In genomic region chr13:34201050-34201913, GRCh38 we compare ENCODE assay signal across 11 cellular contexts.
DNase-seq lines count a peak whose midpoint lies in the region; ATAC-seq and TF ChIP-seq lines count a peak whose summit lies in the region.
"Had no signal": no experiment of that assay in that cellular context is flagged by ENCODE, and none has a peak within 500 bp of the region (broad histone marks: within the 10 kb centered on the region; RNA-seq: fewer than 3 reads in every experiment).

No MANE protein-coding gene starts in this region.

- POLR2A ChIA-PET in WTC11 (lab: Charles Lee), result no interaction called here

- intact Hi-C loops in adrenal gland (cut with DNase I), result no loop called here

- no peak for TF ChIP-seq POLR2A in adrenal gland (IDR thresholded peaks at IDR 0.05)

- H3K4me2 ChIP-seq in hepatocyte (peak overlapping the region; percentile 12), smooth muscle cell (no peak overlapping the region)

- H3K4me3 Mint-ChIP-seq in activated T-cell treated with anti-CD3 and anti-CD28 coated beads, Interleukin-2, amount 50 U/mL, for 24 hours, result no peak overlapping the region
- H3K4me3 Mint-ChIP-seq in T-helper 2 cell treated with Interferon-gamma antibody and Interleukin-4, amounts not matched to agents 5 μg/mL and 100 μg/mL, for 36 hours, result no peak overlapping the region
- H3K4me3 Mint-ChIP-seq in WTC11, result no peak overlapping the region
- H3K4me3 Mint-ChIP-seq: activated CD4-positive, alpha-beta memory T cell treated with anti-CD3 and anti-CD28 coated beads for 36 hours; activated naive CD8-positive, alpha-beta T cell had no signal

- H4K20me1 ChIP-seq in hepatocyte (ENCODE audit: insufficient read depth, poor library complexity, severe bottlenecking) (no peaks in the 10 kb centered on the region), smooth muscle cell (ENCODE audit: low read depth) (no peaks in the 10 kb centered on the region)

- H3K27ac ChIP-seq in adrenal gland (no peak overlapping the region), hepatocyte (peak overlapping the region; percentile 74), smooth muscle cell (ENCODE audit: low read depth) (no peak overlapping the region)
- H3K27ac ChIP-seq: parathyroid adenoma had no signal

- ATAC-seq in WTC11, result no peak

- no peak overlapping the region for H3K9ac ChIP-seq in smooth muscle cell (ENCODE audit: low read depth)
- H3K9ac ChIP-seq: parathyroid adenoma had no signal

- no peaks in the 10 kb centered on the region for H3K27me3 Mint-ChIP-seq in activated T-cell treated with anti-CD3 and anti-CD28 coated beads, Interleukin-2, amount 50 U/mL, for 24 hours
- H3K27me3 Mint-ChIP-seq in T-helper 2 cell treated with Interferon-gamma antibody and Interleukin-4, amounts not matched to agents 5 μg/mL and 100 μg/mL, for 36 hours (ENCODE audit: low read depth), result no peaks in the 10 kb centered on the region
- H3K27me3 Mint-ChIP-seq in WTC11 (ENCODE audit: low read depth), result no peaks in the 10 kb centered on the region
- H3K27me3 Mint-ChIP-seq: activated naive CD8-positive, alpha-beta T cell had no signal

- no peaks in the 10 kb centered on the region for H3K9me2 ChIP-seq in hepatocyte (replicated peaks; ENCODE audit: insufficient read depth)

- no peaks in the 10 kb centered on the region for H3K9me3 Mint-ChIP-seq in activated T-cell treated with anti-CD3 and anti-CD28 coated beads, Interleukin-2, amount 50 U/mL, for 24 hours
- H3K9me3 Mint-ChIP-seq in T-helper 2 cell treated with Interferon-gamma antibody and Interleukin-4, amounts not matched to agents 5 μg/mL and 100 μg/mL, for 36 hours, result peaks cover 16% of the 10 kb centered on the region
- peaks cover 30% of the 10 kb centered on the region for H3K9me3 Mint-ChIP-seq in WTC11
- H3K9me3 Mint-ChIP-seq: activated CD4-positive, alpha-beta memory T cell treated with anti-CD3 and anti-CD28 coated beads for 36 hours had no signal

- H3K9me3 ChIP-seq in adrenal gland (replicated peaks in 1 of 3), result no peaks in the 10 kb centered on the region
- H3K9me3 ChIP-seq in hepatocyte (ENCODE audit: low read depth), result no peaks in the 10 kb centered on the region
- H3K9me3 ChIP-seq in smooth muscle cell (replicated peaks; ENCODE audit: low read depth), result no peaks in the 10 kb centered on the region

- H3K4me3 ChIP-seq in adrenal gland (no peak overlapping the region), hepatocyte (no peak overlapping the region), smooth muscle cell (no peak overlapping the region)

- 87 to 98% (median 95%) methylated on average over 1 of the region's 1 CpG for WGBS in adrenal gland, 4 donors
- 38% methylated on average over 1 of the region's 1 CpG for WGBS in hepatocyte (ENCODE audit: low lambda C conversion rate, missing lambda C conversion rate)
- WGBS in smooth muscle cell (ENCODE audit: low lambda C conversion rate), result 91% methylated on average over 1 of the region's 1 CpG

- H3F3A ChIP-seq in smooth muscle cell (ENCODE audit: low read depth), result no peaks in the 10 kb centered on the region

- H3K36me3 Mint-ChIP-seq in activated T-cell treated with anti-CD3 and anti-CD28 coated beads, Interleukin-2, amount 50 U/mL, for 24 hours (ENCODE audit: low read depth), result no peaks in the 10 kb centered on the region
- no peaks in the 10 kb centered on the region for H3K36me3 Mint-ChIP-seq in T-helper 2 cell treated with Interferon-gamma antibody and Interleukin-4, amounts not matched to agents 5 μg/mL and 100 μg/mL, for 36 hours (ENCODE audit: low read depth)
- H3K36me3 Mint-ChIP-seq in WTC11, result peaks cover 5% of the 10 kb centered on the region; the same call in 1 of the 2 replicates
- H3K36me3 Mint-ChIP-seq: activated CD4-positive, alpha-beta memory T cell treated with anti-CD3 and anti-CD28 coated beads for 36 hours; activated naive CD8-positive, alpha-beta T cell had no signal

- H2AFZ ChIP-seq in hepatocyte (no peak overlapping the region), smooth muscle cell (ENCODE audit: low read depth) (peak overlapping the region; percentile 47)
- H2AFZ ChIP-seq: parathyroid adenoma had no signal

- DNase-seq in GM04504 (ENCODE audit: low read depth) (peak; percentile 67), adrenal gland (peak in 4 of 7 donors; percentile 18 to 25 (median 22)), hepatocyte (ENCODE audit: low spot score) (peak; percentile 30), smooth muscle cell (lab: John Stamatoyannopoulos, UW; ENCODE audit: unreplicated experiment) (no peak), WTC11 (ENCODE audit: low spot score) (no peak)
- DNase-seq in activated T-cell treated with anti-CD3 and anti-CD28 coated beads, Interleukin-2, amount 50 U/mL, for 24 hours, result no peak
- DNase-seq in T-helper 2 cell treated with Interferon-gamma antibody and Interleukin-4, amounts not matched to agents 5 μg/mL and 100 μg/mL, for 36 hours (ENCODE audit: low spot score), result no peak
- DNase-seq: activated CD4-positive, alpha-beta memory T cell treated with anti-CD3 and anti-CD28 coated beads for 36 hours; NCI-H524 treated with DMSO at 0.1 percent for 48 hours had no signal

- H3K79me2 ChIP-seq in hepatocyte (no peaks in the 10 kb centered on the region), smooth muscle cell (ENCODE audit: low read depth) (no peaks in the 10 kb centered on the region)
- H3K79me2 ChIP-seq: parathyroid adenoma had no signal

- H3K27me3 ChIP-seq in adrenal gland (no peaks in the 10 kb centered on the region), hepatocyte (no peaks in the 10 kb centered on the region), smooth muscle cell (ENCODE audit: low read depth) (no peaks in the 10 kb centered on the region)

- H3K36me3 ChIP-seq in adrenal gland (replicated peaks in 1 of 2) (no peaks in the 10 kb centered on the region), hepatocyte (replicated peaks; ENCODE audit: insufficient read depth, low read depth) (no peaks in the 10 kb centered on the region), smooth muscle cell (ENCODE audit: low read depth) (no peaks in the 10 kb centered on the region)

- CTCF ChIA-PET in WTC11 (lab: Charles Lee), result no interaction called here

- no peak overlapping the region for H3K27ac Mint-ChIP-seq in activated T-cell treated with anti-CD3 and anti-CD28 coated beads, Interleukin-2, amount 50 U/mL, for 24 hours
- no peak overlapping the region for H3K27ac Mint-ChIP-seq in T-helper 2 cell treated with Interferon-gamma antibody and Interleukin-4, amounts not matched to agents 5 μg/mL and 100 μg/mL, for 36 hours
- no peak overlapping the region for H3K27ac Mint-ChIP-seq in WTC11
- H3K27ac Mint-ChIP-seq: activated CD4-positive, alpha-beta memory T cell treated with anti-CD3 and anti-CD28 coated beads for 36 hours; activated naive CD8-positive, alpha-beta T cell had no signal

- H3K4me1 Mint-ChIP-seq in activated T-cell treated with anti-CD3 and anti-CD28 coated beads, Interleukin-2, amount 50 U/mL, for 24 hours (ENCODE audit: low read depth), result no peaks in the 10 kb centered on the region
- no peaks in the 10 kb centered on the region for H3K4me1 Mint-ChIP-seq in T-helper 2 cell treated with Interferon-gamma antibody and Interleukin-4, amounts not matched to agents 5 μg/mL and 100 μg/mL, for 36 hours (ENCODE audit: low read depth)
- peaks cover 4% of the 10 kb centered on the region for H3K4me1 Mint-ChIP-seq in WTC11

- H3K4me1 ChIP-seq in adrenal gland (replicated peaks in 1 of 2) (no peaks in the 10 kb centered on the region), hepatocyte (ENCODE audit: insufficient read depth) (peaks cover 12% of the 10 kb centered on the region), smooth muscle cell (ENCODE audit: low read depth) (no peaks in the 10 kb centered on the region)
- H3K4me1 ChIP-seq: parathyroid adenoma had no signal

- TF ChIP-seq CTCF in adrenal gland (IDR thresholded peaks at IDR 0.05) (no peak), hepatocyte (IDR thresholded peaks at IDR 0.05; ENCODE audit: poor library complexity) (no peak), smooth muscle cell (IDR thresholded peaks at IDR 0.05; ENCODE audit: borderline replicate concordance, insufficient read depth, poor library complexity, severe bottlenecking) (no peak), WTC11 (IDR thresholded peaks at IDR 0.05) (no peak)

TF ChIP-seq in WTC11, 78 proteins besides CTCF, POLR2A, EP300 and RAD21 (continues in another document):
- no peak for TF ChIP-seq ATF6 (CRISPR knock-in tag; IDR thresholded peaks at IDR 0.05)
- TF ChIP-seq TEAD1 (CRISPR knock-in tag; IDR thresholded peaks at IDR 0.05), result no peak
- TF ChIP-seq NFATC4 (CRISPR knock-in tag; IDR thresholded peaks at IDR 0.05), result no peak
- no peak for TF ChIP-seq ZNF232 (CRISPR knock-in tag; IDR thresholded peaks at IDR 0.05)
- TF ChIP-seq ZBTB43 (CRISPR knock-in tag; IDR thresholded peaks at IDR 0.05), result no peak
- TF ChIP-seq ZNF416 (CRISPR knock-in tag; IDR thresholded peaks at IDR 0.05), result no peak
- no peak for TF ChIP-seq OVOL2 (CRISPR knock-in tag; IDR thresholded peaks at IDR 0.05; ENCODE audit: borderline replicate concordance)

Comparison
In these comparisons a context has a peak if more than half of its experiments do, and no peak if none do; other contexts are left out.
1. DNase-seq: peak in GM04504 (single experiment), adrenal gland (4 of 7) and hepatocyte (single experiment); none in smooth muscle cell (single experiment), activated T-cell treated with anti-CD3 and anti-CD28 coated beads, Interleukin-2, amount 50 U/mL, for 24 hours (single experiment), T-helper 2 cell treated with Interferon-gamma antibody and Interleukin-4, amounts not matched to agents 5 μg/mL and 100 μg/mL, for 36 hours (single experiment) and WTC11 (single experiment).